Comparison of ENCODE assay signal across 9 cellular contexts in genomic region chr9:90219548-90220118, GRCh38.
DNase-seq lines count a peak whose midpoint lies in the region; ATAC-seq and TF ChIP-seq lines count a peak whose summit lies in the region.
"Had no signal": no experiment of that assay in that cellular context is flagged by ENCODE, and none has a peak within 500 bp of the region (broad histone marks: within the 10 kb centered on the region; RNA-seq: fewer than 3 reads in every experiment).

No MANE protein-coding gene starts in this region.

- TF ChIP-seq CTCF in A673 (conservative IDR thresholded peaks at IDR 0.05; ENCODE audit: low read depth, low read length) (peak; percentile 65), lung (IDR thresholded peaks at IDR 0.05; ENCODE audit: control extremely low read depth, extremely low read depth) (peak; percentile 9)

- H3K27ac Mint-ChIP-seq in activated naive CD4-positive, alpha-beta T cell treated with anti-CD3 and anti-CD28 coated beads for 36 hours: no peak overlapping the region

- H3K36me3 ChIP-seq in A673 (ENCODE audit: insufficient read depth, low read length, poor library complexity, severe bottlenecking): no peaks in the 10 kb centered on the region
- no peaks in the 10 kb centered on the region for H3K36me3 ChIP-seq in HUES6 (ENCODE audit: control insufficient read depth, insufficient read depth, low read length)
- H3K36me3 ChIP-seq in lung (ENCODE audit: control insufficient read depth in 2 of 2, insufficient read depth in 2 of 2, low read length in 2 of 2): no peaks in the 10 kb centered on the region

- H3K4me3 Mint-ChIP-seq in activated naive CD4-positive, alpha-beta T cell treated with anti-CD3 and anti-CD28 coated beads for 36 hours: no peak overlapping the region

- intact Hi-C loops in A673 (cut with micrococcal nuclease; ENCODE audit: unreplicated experiment): loop anchor here (1.0 kb wide), 2 partner anchors 78 to 621 kb away; no protein-coding TSS in a partner anchor
- intact Hi-C loops in activated naive CD4-positive, alpha-beta T cell treated with anti-CD3 and anti-CD28 coated beads for 36 hours (cut with micrococcal nuclease): loop anchor here (2.0 to 5.0 kb wide), 2 partner anchors 77 to 617 kb away; no protein-coding TSS in a partner anchor

- H3K4me3 ChIP-seq in A673 (ENCODE audit: low read depth, low read length, poor library complexity, severe bottlenecking) (no peak overlapping the region), HUES6 (ENCODE audit: low read depth, low read length) (peak overlapping the region; percentile 61), lung (no peak overlapping the region)

- POLR2A ChIA-PET in A673 (lab: Charles Lee; ENCODE audit: low non-redundant PET): no interaction called here

- no peaks in the 10 kb centered on the region for H3K4me1 ChIP-seq in A673 (ENCODE audit: insufficient read depth, low read length, poor library complexity, severe bottlenecking)
- no peaks in the 10 kb centered on the region for H3K4me1 ChIP-seq in HUES6 (ENCODE audit: control insufficient read depth, insufficient read depth, low read length)
- H3K4me1 ChIP-seq in lung (ENCODE audit: control insufficient read depth in 2 of 2, insufficient read depth in 2 of 2, low read length in 2 of 2): no peaks in the 10 kb centered on the region

- no TSS peak for BruUV-seq in A673 (replicated peaks; lab: Mats Ljungman, UMichigan)

- no peaks in the 10 kb centered on the region for H3K36me3 Mint-ChIP-seq in activated naive CD4-positive, alpha-beta T cell treated with anti-CD3 and anti-CD28 coated beads for 36 hours (ENCODE audit: low read depth)

- ATAC-seq in lung (ENCODE audit: insufficient read depth, low FRiP score) (peak; percentile 34), GM21423 (IDR thresholded peaks at IDR 0.05; ENCODE audit: unreplicated experiment) (no peak)

- no peaks in the 10 kb centered on the region for H3K9me3 ChIP-seq in A673 (ENCODE audit: low read depth, low read length, poor library complexity, severe bottlenecking)
- H3K9me3 ChIP-seq in HUES6 (ENCODE audit: control insufficient read depth, insufficient read depth, low read depth, low read length): no peaks in the 10 kb centered on the region
- no peaks in the 10 kb centered on the region for H3K9me3 ChIP-seq in lung (ENCODE audit: control insufficient read depth in 2 of 2, insufficient read depth in 1 of 2, low read length in 1 of 2)

- H3K27me3 ChIP-seq in A673 (replicated peaks; ENCODE audit: insufficient read depth, low read depth, low read length, poor library complexity) (no peaks in the 10 kb centered on the region), HUES6 (ENCODE audit: control insufficient read depth, insufficient read depth, low read length) (peaks cover 7% of the 10 kb centered on the region; the same call in 1 of the 2 replicates), lung (ENCODE audit: control insufficient read depth, insufficient read depth) (no peaks in the 10 kb centered on the region)

- 12 to 14% methylated on average over 27 of the region's 27 CpGs for WGBS in lung, 2 donors

- CTCF ChIA-PET in A673 (lab: Charles Lee): no interaction called here
- CTCF ChIA-PET in activated naive CD4-positive, alpha-beta T cell treated with anti-CD3 and anti-CD28 coated beads for 36 hours (lab: Charles Lee): interaction anchor here (0.7 kb wide), 1 partner anchor 617 kb away, joined by 3 read pairs; no protein-coding TSS in a partner anchor

- no peaks in the 10 kb centered on the region for H3K4me1 Mint-ChIP-seq in activated naive CD4-positive, alpha-beta T cell treated with anti-CD3 and anti-CD28 coated beads for 36 hours (ENCODE audit: low read depth)

- H3K27me3 Mint-ChIP-seq in activated naive CD4-positive, alpha-beta T cell treated with anti-CD3 and anti-CD28 coated beads for 36 hours (ENCODE audit: low read depth): peaks cover 4% of the 10 kb centered on the region

- DNase-seq in A673 (ENCODE audit: low spot score): peak; percentile 34
- peak; percentile 35 for DNase-seq in activated naive CD4-positive, alpha-beta T cell treated with anti-CD3 and anti-CD28 coated beads for 36 hours
- peak; percentile 36 for DNase-seq in lung (ENCODE audit: low spot score)
- no peak for DNase-seq in NCI-H2196 treated with DMSO at 0.1 percent for 48 hours (lab: John Stamatoyannopoulos, UW; ENCODE audit: unreplicated experiment)
- no peak for DNase-seq in DMS153 treated with DMSO at 0.1 percent for 48 hours (lab: John Stamatoyannopoulos, UW; ENCODE audit: unreplicated experiment)
- no peak for DNase-seq in cortex of kidney (lab: John Stamatoyannopoulos, UW)
- DNase-seq: NCI-H1436 treated with DMSO at 0.1 percent for 48 hours had no signal

- no peaks in the 10 kb centered on the region for H3K9me3 Mint-ChIP-seq in activated naive CD4-positive, alpha-beta T cell treated with anti-CD3 and anti-CD28 coated beads for 36 hours

- peak overlapping the region; percentile 24 for H3K9ac ChIP-seq in HUES6 (ENCODE audit: low read length)

- no peak overlapping the region for H3K27ac ChIP-seq in A673 (ENCODE audit: low read depth, low read length, poor library complexity, severe bottlenecking)
- H3K27ac ChIP-seq in HUES6 (ENCODE audit: low read depth, low read length): no peak overlapping the region
- no peak overlapping the region for H3K27ac ChIP-seq in lung (ENCODE audit: low read depth in 1 of 2, low read length in 1 of 2)

Comparison
In these comparisons a context has a peak if more than half of its experiments do, and no peak if none do; other contexts are left out.
1. DNase-seq: peak in A673 (single experiment), activated naive CD4-positive, alpha-beta T cell treated with anti-CD3 and anti-CD28 coated beads for 36 hours (single experiment) and lung (single experiment); none in NCI-H2196 treated with DMSO at 0.1 percent for 48 hours (single experiment), DMS153 treated with DMSO at 0.1 percent for 48 hours (single experiment) and cortex of kidney (single experiment).